8 cellular contexts compared by ENCODE assay signal in the genomic region with DNA sequence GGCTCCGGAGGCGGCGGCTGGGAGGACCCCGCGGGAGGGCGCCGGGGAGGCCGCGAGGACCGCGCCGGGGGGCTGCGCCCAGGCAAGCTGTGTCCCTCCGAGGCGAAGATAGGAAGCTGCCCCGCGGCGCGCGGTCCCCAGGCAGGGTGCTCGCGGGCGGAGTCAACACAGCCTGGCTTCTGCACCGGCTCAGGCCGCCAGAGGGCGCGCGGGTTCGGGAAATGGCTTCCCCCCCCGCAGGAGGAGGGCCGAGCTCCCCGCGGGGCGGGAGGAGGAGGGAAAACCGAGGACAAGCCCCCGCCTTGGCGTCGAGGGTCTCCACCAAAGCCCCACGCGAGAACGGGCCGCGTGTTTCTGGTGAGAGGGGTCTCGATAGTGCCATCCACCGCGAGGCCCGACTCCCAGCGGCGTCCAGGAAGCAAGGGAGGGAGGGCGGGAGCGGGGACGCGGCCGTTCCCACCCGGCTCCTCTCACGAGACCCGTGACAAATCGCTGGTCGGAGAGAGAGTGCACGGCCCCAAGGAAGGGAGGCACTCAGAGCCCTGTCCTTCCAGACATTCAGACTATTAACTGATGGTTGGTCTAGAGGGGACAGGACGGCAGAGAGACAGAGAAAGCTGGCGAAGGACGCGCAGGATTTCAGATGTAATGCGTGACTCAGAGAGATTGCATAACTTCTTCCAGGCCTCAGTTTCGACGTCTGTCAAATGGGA.
DNase-seq lines count a peak whose midpoint lies in the region; ATAC-seq, FAIRE-seq and TF ChIP-seq lines count a peak whose summit lies in the region.

No MANE protein-coding gene starts in this region.

- FAIRE-seq in A549 (lab: Jason Lieb, UNC): no peak

- no peak for TF ChIP-seq POLR2A in A549 (IDR thresholded peaks at IDR 0.05; ENCODE audit: low read length)

- H3K4me1 ChIP-seq in A549: no peaks in the 10 kb centered on the region

- POLR2A ChIA-PET in A549 (lab: Yijun Ruan, JAX): interaction anchor here (0.7 to 1.5 kb wide), 7 partner anchors 22 to 1127 kb away, joined by 3 to 18 read pairs (median 5); a partner anchor contains a TSS

- peak overlapping the region; percentile 62 for H3K4me3 ChIP-seq in A549

- peak overlapping the region; percentile 82 to 95 for H3K27ac ChIP-seq in A549

- TF ChIP-seq EP300 in A549 (IDR thresholded peaks at IDR 0.05): no peak

- peak; percentile 73 to 87 for TF ChIP-seq RAD21 in A549 (conservative IDR thresholded peaks at IDR 0.05 in 1 of 2, IDR thresholded peaks at IDR 0.05 in 1 of 2)

- CTCF ChIA-PET in A549 (lab: Yijun Ruan, JAX): interaction anchor here (0.6 to 3.9 kb wide), 57 partner anchors 10 to 1516 kb away, joined by 3 to 41 read pairs (median 3); a partner anchor contains a TSS

- no peaks in the 10 kb centered on the region for H3K9me3 ChIP-seq in A549

- TF ChIP-seq CTCF in A549 (IDR thresholded peaks at IDR 0.05): peak; percentile 86

- DNase-seq in A549 (ENCODE audit: low read depth in 1 of 2, low spot score in 1 of 2) (peak; percentile 79 to 89), NCI-H2107 treated with DMSO at 0.1 percent for 48 hours (lab: John Stamatoyannopoulos, UW; ENCODE audit: unreplicated experiment) (peak; percentile 17), kidney tubule cell (ENCODE audit: low spot score) (peak; percentile 80)
- DNase-seq in activated CD4-positive, CD25-positive, alpha-beta regulatory T cell (lab: John Stamatoyannopoulos, UW): peak; percentile 79 to 97 (median 90)
- DNase-seq in central memory CD4-positive, alpha-beta T cell: peak; percentile 79
- peak; percentile 75 to 92 for DNase-seq in stimulated activated CD4-positive, alpha-beta T cell treated with anti-CD3 and anti-CD28 coated beads, Interleukin-1b, Interleukin-23, amount 100 ng/mL, for 1 hour (ENCODE audit: low read depth in 2 of 2)

- H3K4me2 ChIP-seq in A549: peak overlapping the region; percentile 78

- ATAC-seq in A549 (peak; percentile 92 to 98), GM18499 (IDR thresholded peaks at IDR 0.05; ENCODE audit: insufficient read depth, unreplicated experiment) (peak; percentile 74), HG02938 (IDR thresholded peaks at IDR 0.05; ENCODE audit: unreplicated experiment) (peak; percentile 89)

- WGBS in A549 (ENCODE audit: missing lambda C conversion rate): 9% methylated on average over 20 of the region's 67 CpGs

TF ChIP-seq in A549, 52 proteins besides CTCF, POLR2A, EP300 and RAD21 (continues in another document):
- TF ChIP-seq RFX5 (IDR thresholded peaks at IDR 0.05) (no peak), HDAC2 (IDR thresholded peaks at IDR 0.05) (peak; percentile 99; the same call in 1 of the 2 replicates), EHMT2 (IDR thresholded peaks at IDR 0.05; ENCODE audit: low read depth) (no peak), BHLHE40 (IDR thresholded peaks at IDR 0.05; ENCODE audit: low read depth, low read length) (0 out of 2 replicates have a peak, but pooled peaks have one; percentile 6), HOXA7 (CRISPR knock-in tag; IDR thresholded peaks at IDR 0.05) (no peak), RNF2 (IDR thresholded peaks at IDR 0.05; ENCODE audit: borderline replicate concordance, low read depth) (no peak), CBX8 (IDR thresholded peaks at IDR 0.05) (no peak), FOXS1 (CRISPR knock-in tag; IDR thresholded peaks at IDR 0.05) (no peak), HEYL (CRISPR knock-in tag; IDR thresholded peaks at IDR 0.05) (no peak), RCOR1 (IDR thresholded peaks at IDR 0.05; ENCODE audit: low read depth, low read length) (peak; percentile 86; the same call in 1 of the 2 replicates), ZC3H11A (IDR thresholded peaks at IDR 0.05) (no peak), MAFK (IDR thresholded peaks at IDR 0.05; ENCODE audit: partially characterized antibody) (no peak), ESRRA (IDR thresholded peaks at IDR 0.05; ENCODE audit: borderline replicate concordance, low read length) (0 out of 2 replicates have a peak, but pooled peaks have one; percentile 4), NPAS2 (CRISPR knock-in tag; IDR thresholded peaks at IDR 0.05; ENCODE audit: borderline replicate concordance) (no peak), CEBPB (IDR thresholded peaks at IDR 0.05) (peak; percentile 87 to 95), KDM5A (IDR thresholded peaks at IDR 0.05) (no peak), CBX2 (IDR thresholded peaks at IDR 0.05; ENCODE audit: borderline replicate concordance, low read depth) (no peak), KDM1A (IDR thresholded peaks at IDR 0.05; ENCODE audit: low read depth) (peak; percentile 99), HOXB5 (CRISPR knock-in tag; IDR thresholded peaks at IDR 0.05) (no peak), CHD4 (IDR thresholded peaks at IDR 0.05; ENCODE audit: borderline replicate concordance) (peak; percentile 97; the same call in 1 of the 2 replicates), MYC (IDR thresholded peaks at IDR 0.05; ENCODE audit: borderline replicate concordance, low read length) (0 out of 2 replicates have a peak, but pooled peaks have one; percentile 42), FOSB (CRISPR knock-in tag; IDR thresholded peaks at IDR 0.05) (no peak)
- TF ChIP-seq, protein P1, sequence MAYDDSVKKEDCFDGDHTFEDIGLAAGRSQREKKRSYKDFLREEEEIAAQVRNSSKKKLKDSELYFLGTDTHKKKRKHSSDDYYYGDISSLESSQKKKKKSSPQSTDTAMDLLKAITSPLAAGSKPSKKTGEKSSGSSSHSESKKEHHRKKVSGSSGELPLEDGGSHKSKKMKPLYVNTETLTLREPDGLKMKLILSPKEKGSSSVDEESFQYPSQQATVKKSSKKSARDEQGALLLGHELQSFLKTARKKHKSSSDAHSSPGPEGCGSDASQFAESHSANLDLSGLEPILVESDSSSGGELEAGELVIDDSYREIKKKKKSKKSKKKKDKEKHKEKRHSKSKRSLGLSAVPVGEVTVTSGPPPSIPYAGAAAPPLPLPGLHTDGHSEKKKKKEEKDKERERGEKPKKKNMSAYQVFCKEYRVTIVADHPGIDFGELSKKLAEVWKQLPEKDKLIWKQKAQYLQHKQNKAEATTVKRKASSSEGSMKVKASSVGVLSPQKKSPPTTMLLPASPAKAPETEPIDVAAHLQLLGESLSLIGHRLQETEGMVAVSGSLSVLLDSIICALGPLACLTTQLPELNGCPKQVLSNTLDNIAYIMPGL (CRISPR knock-in tag; IDR thresholded peaks at IDR 0.05; ENCODE audit: borderline replicate concordance): 0 out of 2 replicates have a peak, but pooled peaks have one; percentile 26
- TF ChIP-seq, protein P2, sequence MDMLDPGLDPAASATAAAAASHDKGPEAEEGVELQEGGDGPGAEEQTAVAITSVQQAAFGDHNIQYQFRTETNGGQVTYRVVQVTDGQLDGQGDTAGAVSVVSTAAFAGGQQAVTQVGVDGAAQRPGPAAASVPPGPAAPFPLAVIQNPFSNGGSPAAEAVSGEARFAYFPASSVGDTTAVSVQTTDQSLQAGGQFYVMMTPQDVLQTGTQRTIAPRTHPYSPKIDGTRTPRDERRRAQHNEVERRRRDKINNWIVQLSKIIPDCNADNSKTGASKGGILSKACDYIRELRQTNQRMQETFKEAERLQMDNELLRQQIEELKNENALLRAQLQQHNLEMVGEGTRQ (IDR thresholded peaks at IDR 0.05): no peak
- TF ChIP-seq, protein P3, sequence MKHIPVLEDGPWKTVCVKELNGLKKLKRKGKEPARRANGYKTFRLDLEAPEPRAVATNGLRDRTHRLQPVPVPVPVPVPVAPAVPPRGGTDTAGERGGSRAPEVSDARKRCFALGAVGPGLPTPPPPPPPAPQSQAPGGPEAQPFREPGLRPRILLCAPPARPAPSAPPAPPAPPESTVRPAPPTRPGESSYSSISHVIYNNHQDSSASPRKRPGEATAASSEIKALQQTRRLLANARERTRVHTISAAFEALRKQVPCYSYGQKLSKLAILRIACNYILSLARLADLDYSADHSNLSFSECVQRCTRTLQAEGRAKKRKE (CRISPR knock-in tag; IDR thresholded peaks at IDR 0.05; ENCODE audit: low read depth): no peak
- TF ChIP-seq, protein P4, sequence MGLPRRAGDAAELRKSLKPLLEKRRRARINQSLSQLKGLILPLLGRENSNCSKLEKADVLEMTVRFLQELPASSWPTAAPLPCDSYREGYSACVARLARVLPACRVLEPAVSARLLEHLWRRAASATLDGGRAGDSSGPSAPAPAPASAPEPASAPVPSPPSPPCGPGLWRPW (IDR thresholded peaks at IDR 0.05): no peak
- TF ChIP-seq, protein P5, sequence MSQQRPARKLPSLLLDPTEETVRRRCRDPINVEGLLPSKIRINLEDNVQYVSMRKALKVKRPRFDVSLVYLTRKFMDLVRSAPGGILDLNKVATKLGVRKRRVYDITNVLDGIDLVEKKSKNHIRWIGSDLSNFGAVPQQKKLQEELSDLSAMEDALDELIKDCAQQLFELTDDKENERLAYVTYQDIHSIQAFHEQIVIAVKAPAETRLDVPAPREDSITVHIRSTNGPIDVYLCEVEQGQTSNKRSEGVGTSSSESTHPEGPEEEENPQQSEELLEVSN (IDR thresholded peaks at IDR 0.05; ENCODE audit: borderline replicate concordance, low read depth): peak; percentile 82
- TF ChIP-seq, protein P6, sequence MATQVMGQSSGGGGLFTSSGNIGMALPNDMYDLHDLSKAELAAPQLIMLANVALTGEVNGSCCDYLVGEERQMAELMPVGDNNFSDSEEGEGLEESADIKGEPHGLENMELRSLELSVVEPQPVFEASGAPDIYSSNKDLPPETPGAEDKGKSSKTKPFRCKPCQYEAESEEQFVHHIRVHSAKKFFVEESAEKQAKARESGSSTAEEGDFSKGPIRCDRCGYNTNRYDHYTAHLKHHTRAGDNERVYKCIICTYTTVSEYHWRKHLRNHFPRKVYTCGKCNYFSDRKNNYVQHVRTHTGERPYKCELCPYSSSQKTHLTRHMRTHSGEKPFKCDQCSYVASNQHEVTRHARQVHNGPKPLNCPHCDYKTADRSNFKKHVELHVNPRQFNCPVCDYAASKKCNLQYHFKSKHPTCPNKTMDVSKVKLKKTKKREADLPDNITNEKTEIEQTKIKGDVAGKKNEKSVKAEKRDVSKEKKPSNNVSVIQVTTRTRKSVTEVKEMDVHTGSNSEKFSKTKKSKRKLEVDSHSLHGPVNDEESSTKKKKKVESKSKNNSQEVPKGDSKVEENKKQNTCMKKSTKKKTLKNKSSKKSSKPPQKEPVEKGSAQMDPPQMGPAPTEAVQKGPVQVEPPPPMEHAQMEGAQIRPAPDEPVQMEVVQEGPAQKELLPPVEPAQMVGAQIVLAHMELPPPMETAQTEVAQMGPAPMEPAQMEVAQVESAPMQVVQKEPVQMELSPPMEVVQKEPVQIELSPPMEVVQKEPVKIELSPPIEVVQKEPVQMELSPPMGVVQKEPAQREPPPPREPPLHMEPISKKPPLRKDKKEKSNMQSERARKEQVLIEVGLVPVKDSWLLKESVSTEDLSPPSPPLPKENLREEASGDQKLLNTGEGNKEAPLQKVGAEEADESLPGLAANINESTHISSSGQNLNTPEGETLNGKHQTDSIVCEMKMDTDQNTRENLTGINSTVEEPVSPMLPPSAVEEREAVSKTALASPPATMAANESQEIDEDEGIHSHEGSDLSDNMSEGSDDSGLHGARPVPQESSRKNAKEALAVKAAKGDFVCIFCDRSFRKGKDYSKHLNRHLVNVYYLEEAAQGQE (IDR thresholded peaks at IDR 0.05): peak; percentile 48; the same call in 1 of the 2 replicates

Comparison
In these comparisons a context has a peak if more than half of its experiments do, and no peak if none do; other contexts are left out.
1. Peak in every context shown above with its lines: DNase-seq, ATAC-seq, H3K4me3 ChIP-seq and H3K27ac ChIP-seq.
2. DNase-seq: peak in every context shown above with its lines; median percentile 90 in activated CD4-positive, CD25-positive, alpha-beta regulatory T cell; 84 in A549; 84 in stimulated activated CD4-positive, alpha-beta T cell treated with anti-CD3 and anti-CD28 coated beads, Interleukin-1b, Interleukin-23, amount 100 ng/mL, for 1 hour; 80 in kidney tubule cell; 79 in central memory CD4-positive, alpha-beta T cell; 17 in NCI-H2107 treated with DMSO at 0.1 percent for 48 hours.